ENCODE assay signal across 8 cellular contexts in genomic region chr5:10251409-10251808, GRCh38. TPM values are rescaled to one million over a fixed set of nuclear protein-coding genes. Genes with fewer than 3 reads are reported as not detected.
DNase-seq lines count a peak whose midpoint lies in the region; ATAC-seq and TF ChIP-seq lines count a peak whose summit lies in the region.

No MANE protein-coding gene starts in this region.

- H3K27me3 ChIP-seq in iPS-20b (ENCODE audit: insufficient read depth, low read length) = no peaks in the 10 kb centered on the region
- H3K27me3 ChIP-seq in thyroid gland = no peaks in the 10 kb centered on the region

- H3K9me3 ChIP-seq in iPS-20b (ENCODE audit: insufficient read depth, low read depth, low read length) = no peaks in the 10 kb centered on the region
- no peaks in the 10 kb centered on the region for H3K9me3 ChIP-seq in thyroid gland

- H3K4me3 ChIP-seq in iPS-20b (ENCODE audit: low read length) (peak overlapping the region; percentile 89), thyroid gland (replicated peaks in 1 of 3) (peak overlapping the region in 2 of 3 donors; percentile 75 to 95)

- no peaks in the 10 kb centered on the region for H3K9me3 Mint-ChIP-seq in activated CD4-positive, alpha-beta T cell treated with anti-CD3 and anti-CD28 coated beads, Interleukin-2, amount 10 ng/mL, durations not matched to agents 7 days and 5 days
- no peaks in the 10 kb centered on the region for H3K9me3 Mint-ChIP-seq in activated CD4-positive, alpha-beta memory T cell treated with anti-CD3 and anti-CD28 coated beads for 36 hours

- H3K27ac ChIP-seq in iPS-20b (ENCODE audit: low read length) = no peak overlapping the region
- no peak overlapping the region for H3K27ac ChIP-seq in thyroid gland

- no peak for DNase-seq in activated CD4-positive, alpha-beta T cell treated with anti-CD3 and anti-CD28 coated beads, Interleukin-2, amount 10 ng/mL, durations not matched to agents 7 days and 5 days
- DNase-seq in activated CD4-positive, alpha-beta T cell treated with anti-CD3 and anti-CD28 coated beads, Interleukin-2, amount 50 U/mL, for 4 hours = no peak
- DNase-seq in activated CD4-positive, alpha-beta memory T cell treated with anti-CD3 and anti-CD28 coated beads for 36 hours = no peak
- no peak for DNase-seq in thyroid gland
- no peak for DNase-seq in SHP77 (lab: John Stamatoyannopoulos, UW)

- POLR2A ChIA-PET in activated CD4-positive, alpha-beta T cell treated with anti-CD3 and anti-CD28 coated beads, Interleukin-2, amount 10 ng/mL, durations not matched to agents 7 days and 5 days (lab: Charles Lee) = interaction anchor here (0.6 kb wide), 1 partner anchor 93 kb away, joined by 4 read pairs; no protein-coding TSS in a partner anchor
- POLR2A ChIA-PET in activated CD4-positive, alpha-beta memory T cell treated with anti-CD3 and anti-CD28 coated beads for 36 hours (lab: Charles Lee) = interaction anchor here (4.2 kb wide), 1 partner anchor 103 kb away, joined by 36 read pairs; the partner anchor contains the start of gene MARCHF6

- TF ChIP-seq POLR2A in thyroid gland (IDR thresholded peaks at IDR 0.05) = no peak

- intact Hi-C loops in activated CD4-positive, alpha-beta memory T cell treated with anti-CD3 and anti-CD28 coated beads for 36 hours (cut with micrococcal nuclease) = loop anchor here (5.0 to 10.0 kb wide), 2 partner anchors 343 to 381 kb away; no protein-coding TSS in a partner anchor
- intact Hi-C loops in thyroid gland (cut with DNase I) = no loop called here

- peak overlapping the region; percentile 86 for H3K4me3 Mint-ChIP-seq in activated CD4-positive, alpha-beta T cell treated with anti-CD3 and anti-CD28 coated beads, Interleukin-2, amount 10 ng/mL, durations not matched to agents 7 days and 5 days
- H3K4me3 Mint-ChIP-seq in activated CD4-positive, alpha-beta memory T cell treated with anti-CD3 and anti-CD28 coated beads for 36 hours = peak overlapping the region; percentile 84

- ATAC-seq in GM21447 (IDR thresholded peaks at IDR 0.05; ENCODE audit: unreplicated experiment) (no peak), GM18867 (IDR thresholded peaks at IDR 0.05; ENCODE audit: unreplicated experiment) (no peak)

- H3K36me3 ChIP-seq in iPS-20b (ENCODE audit: insufficient read depth, low read depth, low read length) (peaks cover 46% of the 10 kb centered on the region), thyroid gland (peaks cover 12 to 17% of the 10 kb centered on the region in 2 donors)

- WGBS in thyroid gland, 2 donors = 43 to 46% methylated on average over 7 of the region's 7 CpGs

- peaks cover 41% of the 10 kb centered on the region for H3K36me3 Mint-ChIP-seq in activated CD4-positive, alpha-beta T cell treated with anti-CD3 and anti-CD28 coated beads, Interleukin-2, amount 10 ng/mL, durations not matched to agents 7 days and 5 days (ENCODE audit: low read depth)
- H3K36me3 Mint-ChIP-seq in activated CD4-positive, alpha-beta memory T cell treated with anti-CD3 and anti-CD28 coated beads for 36 hours = peaks cover 42% of the 10 kb centered on the region

- H3K27ac Mint-ChIP-seq in activated CD4-positive, alpha-beta T cell treated with anti-CD3 and anti-CD28 coated beads, Interleukin-2, amount 10 ng/mL, durations not matched to agents 7 days and 5 days = peak overlapping the region; percentile 100
- peak overlapping the region; percentile 67 for H3K27ac Mint-ChIP-seq in activated CD4-positive, alpha-beta memory T cell treated with anti-CD3 and anti-CD28 coated beads for 36 hours

- CTCF ChIA-PET in activated CD4-positive, alpha-beta T cell treated with anti-CD3 and anti-CD28 coated beads, Interleukin-2, amount 10 ng/mL, durations not matched to agents 7 days and 5 days (lab: Charles Lee) = interaction anchor here (1.2 kb wide), 1 partner anchor 32 kb away, joined by 4 read pairs; no protein-coding TSS in a partner anchor
- CTCF ChIA-PET in activated CD4-positive, alpha-beta memory T cell treated with anti-CD3 and anti-CD28 coated beads for 36 hours (lab: Charles Lee) = interaction anchor here (0.6 kb wide), 1 partner anchor 376 kb away, joined by 3 read pairs; no protein-coding TSS in a partner anchor

- H3K27me3 Mint-ChIP-seq in activated CD4-positive, alpha-beta T cell treated with anti-CD3 and anti-CD28 coated beads, Interleukin-2, amount 10 ng/mL, durations not matched to agents 7 days and 5 days = no peaks in the 10 kb centered on the region
- no peaks in the 10 kb centered on the region for H3K27me3 Mint-ChIP-seq in activated CD4-positive, alpha-beta memory T cell treated with anti-CD3 and anti-CD28 coated beads for 36 hours

- peaks cover 6% of the 10 kb centered on the region; the same call in 1 of the 2 replicates for H3K4me1 ChIP-seq in iPS-20b (ENCODE audit: insufficient read depth, low read length)
- H3K4me1 ChIP-seq in thyroid gland = peaks cover 26 to 35% of the 10 kb centered on the region in 2 donors

- TF ChIP-seq CTCF in thyroid gland (IDR thresholded peaks at IDR 0.05) = no peak

- H3K4me1 Mint-ChIP-seq in activated CD4-positive, alpha-beta T cell treated with anti-CD3 and anti-CD28 coated beads, Interleukin-2, amount 10 ng/mL, durations not matched to agents 7 days and 5 days = peaks cover 63% of the 10 kb centered on the region
- H3K4me1 Mint-ChIP-seq in activated CD4-positive, alpha-beta memory T cell treated with anti-CD3 and anti-CD28 coated beads for 36 hours (ENCODE audit: low read depth) = peaks cover 55% of the 10 kb centered on the region

- peak overlapping the region; percentile 100 for H3K9ac ChIP-seq in iPS-20b (ENCODE audit: low read depth, low read length)

RNA-seq across cellular contexts. Expression of gene CCT5, which starts 1.3 kb away (rescaled TPM):
- 100 to 1,000 TPM; 224 to 241 TPM for total RNA-seq in activated CD4-positive, alpha-beta T cell treated with anti-CD3 and anti-CD28 coated beads, Interleukin-2, amount 10 ng/mL, durations not matched to agents 7 days and 5 days
- total RNA-seq in activated CD4-positive, alpha-beta memory T cell treated with anti-CD3 and anti-CD28 coated beads for 36 hours = 100 to 1,000 TPM; 360 to 375 TPM
- 100 to 1,000 TPM; 104 to 201 (median 163) TPM for total RNA-seq in thyroid gland

RNA-seq across cellular contexts. Expression of gene ATPSCKMT, which starts 1.7 kb away (rescaled TPM):
- 10 to 100 TPM; 13.8 to 16.8 TPM for total RNA-seq in activated CD4-positive, alpha-beta T cell treated with anti-CD3 and anti-CD28 coated beads, Interleukin-2, amount 10 ng/mL, durations not matched to agents 7 days and 5 days
- 10 to 100 TPM; 17.1 to 20.1 TPM for total RNA-seq in activated CD4-positive, alpha-beta memory T cell treated with anti-CD3 and anti-CD28 coated beads for 36 hours
- 10 to 100 TPM; 41.0 to 54.1 (median 49.6) TPM for total RNA-seq in thyroid gland

RNA-seq across cellular contexts. Expression of gene CMBL, which starts 56.3 kb away (rescaled TPM):
- 1 to 10 TPM in 1 of 2 experiments, under 1 TPM in 1; 0.64 to 1.4 TPM for total RNA-seq in activated CD4-positive, alpha-beta T cell treated with anti-CD3 and anti-CD28 coated beads, Interleukin-2, amount 10 ng/mL, durations not matched to agents 7 days and 5 days
- total RNA-seq in activated CD4-positive, alpha-beta memory T cell treated with anti-CD3 and anti-CD28 coated beads for 36 hours = 1 to 10 TPM; 1.2 to 1.3 TPM
- total RNA-seq in thyroid gland = 10 to 100 TPM; 10.3 to 32.0 (median 23.4) TPM

Comparison
In these comparisons a context has a peak if more than half of its experiments do, and no peak if none do; other contexts are left out.
1. RNA of gene CMBL, which starts 56.3 kb away (total RNA-seq): 10.3 to 32.0 TPM in thyroid gland; 0.64 to 1.4 TPM in activated CD4-positive, alpha-beta T cell treated with anti-CD3 and anti-CD28 coated beads, Interleukin-2, amount 10 ng/mL, durations not matched to agents 7 days and 5 days and 1.2 to 1.3 TPM in activated CD4-positive, alpha-beta memory T cell treated with anti-CD3 and anti-CD28 coated beads for 36 hours; every median in the first group is over 4 times any median in the second.